Comparison of ENCODE assay signal across 8 cellular contexts in genomic region chr2:149040451-149040850, GRCh38. TPM values are rescaled to one million over a fixed set of nuclear protein-coding genes. Genes with fewer than 3 reads are reported as not detected.
DNase-seq lines count a peak whose midpoint lies in the region; ATAC-seq and TF ChIP-seq lines count a peak whose summit lies in the region.

No MANE protein-coding gene starts in this region.

- H3K4me3 Mint-ChIP-seq in CD14-positive monocyte: peak overlapping the region in 1 of 2 donors; percentile 72
- no peak overlapping the region for H3K4me3 Mint-ChIP-seq in activated naive CD4-positive, alpha-beta T cell treated with anti-CD3 and anti-CD28 coated beads, Interleukin-2, amount 10 ng/mL, durations not matched to agents 7 days and 5 days
- H3K4me3 Mint-ChIP-seq in naive thymus-derived CD4-positive, alpha-beta T cell: no peak overlapping the region

- H3K4me1 ChIP-seq in naive thymus-derived CD4-positive, alpha-beta T cell (ENCODE audit: control insufficient read depth in 2 of 2, insufficient read depth in 2 of 2, low read length in 2 of 2): no peaks in the 10 kb centered on the region

- no peak for DNase-seq in CD14-positive monocyte (ENCODE audit: low spot score)
- DNase-seq in NCI-H82 treated with DMSO at 0.1 percent for 48 hours (lab: John Stamatoyannopoulos, UW; ENCODE audit: unreplicated experiment): peak; percentile 2
- DNase-seq in activated naive CD4-positive, alpha-beta T cell treated with anti-CD3 and anti-CD28 coated beads, Interleukin-2, amount 10 ng/mL, durations not matched to agents 7 days and 5 days: peak; percentile 59
- DNase-seq in naive thymus-derived CD4-positive, alpha-beta T cell: peak in 2 of 9 donors; percentile 14 to 41

- POLR2A ChIA-PET in naive thymus-derived CD4-positive, alpha-beta T cell (lab: Charles Lee): no interaction called here

- peaks cover 0 to 9% (median 2%) of the 10 kb centered on the region in 7 donors for H3K9me3 Mint-ChIP-seq in CD14-positive monocyte
- H3K9me3 Mint-ChIP-seq in activated naive CD4-positive, alpha-beta T cell treated with anti-CD3 and anti-CD28 coated beads, Interleukin-2, amount 10 ng/mL, durations not matched to agents 7 days and 5 days: no peaks in the 10 kb centered on the region
- H3K9me3 Mint-ChIP-seq in naive thymus-derived CD4-positive, alpha-beta T cell: peaks cover 0 to 13% (median 4%) of the 10 kb centered on the region in 11 donors

- peak; percentile 78 for TF ChIP-seq CTCF in CD14-positive monocyte (IDR thresholded peaks at IDR 0.05)

- peak; percentile 42 for ATAC-seq in GM19467 (IDR thresholded peaks at IDR 0.05; ENCODE audit: unreplicated experiment)
- ATAC-seq in naive thymus-derived CD4-positive, alpha-beta T cell: peak; percentile 46
- no peak for ATAC-seq in HG03097 (IDR thresholded peaks at IDR 0.05; ENCODE audit: low FRiP score, unreplicated experiment)
- no peak for ATAC-seq in GM21717 (IDR thresholded peaks at IDR 0.05; ENCODE audit: unreplicated experiment)
- no peak for ATAC-seq in HG02973 (IDR thresholded peaks at IDR 0.05; ENCODE audit: unreplicated experiment)

- no peak overlapping the region for H3K27ac ChIP-seq in naive thymus-derived CD4-positive, alpha-beta T cell (ENCODE audit: low read depth, low read length)

- intact Hi-C loops in CD14-positive monocyte (cut with micrococcal nuclease): loop anchor here in 1 of 2 donors (10.0 kb wide), 1 partner anchor 524 kb away; no protein-coding TSS in a partner anchor
- intact Hi-C loops in naive thymus-derived CD4-positive, alpha-beta T cell (cut with micrococcal nuclease): no loop called here

- peaks cover 10% of the 10 kb centered on the region for H3K4me1 Mint-ChIP-seq in CD14-positive monocyte
- peaks cover 7% of the 10 kb centered on the region for H3K4me1 Mint-ChIP-seq in activated naive CD4-positive, alpha-beta T cell treated with anti-CD3 and anti-CD28 coated beads, Interleukin-2, amount 10 ng/mL, durations not matched to agents 7 days and 5 days
- peaks cover 0 to 10% (median 0%) of the 10 kb centered on the region in 7 donors for H3K4me1 Mint-ChIP-seq in naive thymus-derived CD4-positive, alpha-beta T cell

- H3K36me3 Mint-ChIP-seq in CD14-positive monocyte: peaks cover 0 to 5% of the 10 kb centered on the region in 2 donors
- no peaks in the 10 kb centered on the region for H3K36me3 Mint-ChIP-seq in activated naive CD4-positive, alpha-beta T cell treated with anti-CD3 and anti-CD28 coated beads, Interleukin-2, amount 10 ng/mL, durations not matched to agents 7 days and 5 days
- H3K36me3 Mint-ChIP-seq in naive thymus-derived CD4-positive, alpha-beta T cell: no peaks in the 10 kb centered on the region

- H3K27me3 Mint-ChIP-seq in CD14-positive monocyte (ENCODE audit: low read depth in 3 of 3): peaks cover 44 to 68% (median 50%) of the 10 kb centered on the region in 3 donors
- H3K27me3 Mint-ChIP-seq in activated naive CD4-positive, alpha-beta T cell treated with anti-CD3 and anti-CD28 coated beads, Interleukin-2, amount 10 ng/mL, durations not matched to agents 7 days and 5 days: peaks cover 73% of the 10 kb centered on the region
- peaks cover 46 to 81% (median 59%) of the 10 kb centered on the region in 5 donors for H3K27me3 Mint-ChIP-seq in naive thymus-derived CD4-positive, alpha-beta T cell

- no peak overlapping the region for H3K27ac Mint-ChIP-seq in CD14-positive monocyte
- H3K27ac Mint-ChIP-seq in activated naive CD4-positive, alpha-beta T cell treated with anti-CD3 and anti-CD28 coated beads, Interleukin-2, amount 10 ng/mL, durations not matched to agents 7 days and 5 days: no peak overlapping the region
- no peak overlapping the region for H3K27ac Mint-ChIP-seq in naive thymus-derived CD4-positive, alpha-beta T cell

- CTCF ChIA-PET in activated naive CD4-positive, alpha-beta T cell treated with anti-CD3 and anti-CD28 coated beads, Interleukin-2, amount 10 ng/mL, durations not matched to agents 7 days and 5 days (lab: Charles Lee): interaction anchor here (0.7 to 1.0 kb wide), 2 partner anchors 10 to 684 kb away, joined by 3 read pairs; no protein-coding TSS in a partner anchor
- CTCF ChIA-PET in naive thymus-derived CD4-positive, alpha-beta T cell (lab: Charles Lee): no interaction called here

- H3K27me3 ChIP-seq in naive thymus-derived CD4-positive, alpha-beta T cell (ENCODE audit: control insufficient read depth in 2 of 2, insufficient read depth in 2 of 2, low read length in 2 of 2): peaks cover 0 to 5% of the 10 kb centered on the region in 2 donors

- H3K9me3 ChIP-seq in naive thymus-derived CD4-positive, alpha-beta T cell (ENCODE audit: control insufficient read depth in 2 of 3, low read length in 3 of 3): no peaks in the 10 kb centered on the region

- no peak overlapping the region for H3K4me3 ChIP-seq in naive thymus-derived CD4-positive, alpha-beta T cell (ENCODE audit: low read length)

- H3K36me3 ChIP-seq in naive thymus-derived CD4-positive, alpha-beta T cell (ENCODE audit: control insufficient read depth in 2 of 3, insufficient read depth in 3 of 3, low read length in 3 of 3): no peaks in the 10 kb centered on the region

RNA-seq across cellular contexts. Expression of gene LYPD6B, which starts 2.0 kb away (rescaled TPM):
- not detected for polyA plus RNA-seq in CD14-positive monocyte
- total RNA-seq in naive thymus-derived CD4-positive, alpha-beta T cell: 1 to 10 TPM in 1 of 5 experiments, under 1 TPM in 1, not detected in 3; 0.37 to 1.7 TPM
- polyA plus RNA-seq in naive thymus-derived CD4-positive, alpha-beta T cell: not detected

Comparison
In these comparisons a context has a peak if more than half of its experiments do, and no peak if none do; other contexts are left out.
1. ATAC-seq: peak in GM19467 (single experiment) and naive thymus-derived CD4-positive, alpha-beta T cell (single experiment); none in HG03097 (single experiment), GM21717 (single experiment) and HG02973 (single experiment).